1 cellular context compared by ENCODE assay signal in the genomic region with DNA sequence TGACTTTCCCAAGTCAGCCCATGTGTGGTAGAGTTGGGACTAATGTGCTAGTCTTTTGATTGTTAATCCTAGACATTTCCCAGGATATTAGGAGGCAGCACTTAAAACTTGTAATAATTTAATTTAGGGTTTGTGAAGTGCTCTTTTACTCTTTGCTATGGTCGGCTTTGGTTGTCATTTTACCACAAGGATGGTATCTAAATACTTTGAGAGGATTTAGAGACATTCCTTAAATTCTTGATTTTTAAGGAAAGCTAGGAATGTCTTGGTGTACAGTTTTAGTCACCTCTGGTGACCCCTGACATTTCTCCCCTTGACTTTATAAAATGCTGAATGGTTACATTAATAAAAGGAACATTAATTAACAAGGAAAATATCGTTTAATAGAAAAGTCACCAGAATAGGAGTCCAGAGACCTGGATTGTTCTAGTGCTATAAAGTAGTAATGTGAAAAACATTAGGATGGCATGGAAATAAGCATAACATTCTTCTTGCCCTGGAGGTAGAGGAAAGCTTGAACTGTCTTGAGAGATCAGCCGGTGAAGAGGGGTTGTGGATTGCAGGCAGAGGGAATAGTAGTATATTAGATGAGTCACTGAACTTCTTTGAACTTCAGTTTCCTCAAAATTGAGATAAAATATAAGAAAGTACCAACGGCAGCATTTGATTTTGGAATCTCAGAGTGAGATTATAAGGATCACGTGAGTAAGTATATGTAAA.
TF ChIP-seq lines count a peak whose summit lies in the region.

No MANE protein-coding gene starts in this region.

TF ChIP-seq in WTC11, 78 proteins besides CTCF, POLR2A, EP300 and RAD21 (continued from another document):
- TF ChIP-seq, protein P1, sequence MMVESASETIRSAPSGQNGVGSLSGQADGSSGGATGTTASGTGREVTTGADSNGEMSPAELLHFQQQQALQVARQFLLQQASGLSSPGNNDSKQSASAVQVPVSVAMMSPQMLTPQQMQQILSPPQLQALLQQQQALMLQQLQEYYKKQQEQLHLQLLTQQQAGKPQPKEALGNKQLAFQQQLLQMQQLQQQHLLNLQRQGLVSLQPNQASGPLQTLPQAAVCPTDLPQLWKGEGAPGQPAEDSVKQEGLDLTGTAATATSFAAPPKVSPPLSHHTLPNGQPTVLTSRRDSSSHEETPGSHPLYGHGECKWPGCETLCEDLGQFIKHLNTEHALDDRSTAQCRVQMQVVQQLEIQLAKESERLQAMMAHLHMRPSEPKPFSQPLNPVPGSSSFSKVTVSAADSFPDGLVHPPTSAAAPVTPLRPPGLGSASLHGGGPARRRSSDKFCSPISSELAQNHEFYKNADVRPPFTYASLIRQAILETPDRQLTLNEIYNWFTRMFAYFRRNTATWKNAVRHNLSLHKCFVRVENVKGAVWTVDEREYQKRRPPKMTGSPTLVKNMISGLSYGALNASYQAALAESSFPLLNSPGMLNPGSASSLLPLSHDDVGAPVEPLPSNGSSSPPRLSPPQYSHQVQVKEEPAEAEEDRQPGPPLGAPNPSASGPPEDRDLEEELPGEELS (CRISPR knock-in tag; IDR thresholded peaks at IDR 0.05): no peak
- TF ChIP-seq ZNF671 (CRISPR knock-in tag; IDR thresholded peaks at IDR 0.05): no peak
- TF ChIP-seq, protein P2, sequence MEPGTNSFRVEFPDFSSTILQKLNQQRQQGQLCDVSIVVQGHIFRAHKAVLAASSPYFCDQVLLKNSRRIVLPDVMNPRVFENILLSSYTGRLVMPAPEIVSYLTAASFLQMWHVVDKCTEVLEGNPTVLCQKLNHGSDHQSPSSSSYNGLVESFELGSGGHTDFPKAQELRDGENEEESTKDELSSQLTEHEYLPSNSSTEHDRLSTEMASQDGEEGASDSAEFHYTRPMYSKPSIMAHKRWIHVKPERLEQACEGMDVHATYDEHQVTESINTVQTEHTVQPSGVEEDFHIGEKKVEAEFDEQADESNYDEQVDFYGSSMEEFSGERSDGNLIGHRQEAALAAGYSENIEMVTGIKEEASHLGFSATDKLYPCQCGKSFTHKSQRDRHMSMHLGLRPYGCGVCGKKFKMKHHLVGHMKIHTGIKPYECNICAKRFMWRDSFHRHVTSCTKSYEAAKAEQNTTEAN (CRISPR knock-in tag; IDR thresholded peaks at IDR 0.05): no peak
- no peak for TF ChIP-seq ZNF263 (CRISPR knock-in tag; IDR thresholded peaks at IDR 0.05; ENCODE audit: low read depth)
- TF ChIP-seq NR3C1 (CRISPR knock-in tag; conservative IDR thresholded peaks at IDR 0.05; ENCODE audit: low read depth): no peak
